In genomic region chr3:10653241-10653640, GRCh38 we compare ENCODE assay signal across 31 cellular contexts.
"Had no signal": no experiment of that assay in that cellular context is flagged by ENCODE, and none has a peak within 500 bp of the region (broad histone marks: within the 10 kb centered on the region; RNA-seq: fewer than 3 reads in every experiment).

No MANE protein-coding gene starts in this region.

- H3K4me1 ChIP-seq: left ventricle myocardium inferior, prostate gland, stomach, testis, thyroid gland, transverse colon, upper lobe of left lung had no signal

- H3K9ac ChIP-seq: neural progenitor cell had no signal

- H3K27me3 ChIP-seq: neural progenitor cell, ovary, testis, thyroid gland, transverse colon, upper lobe of left lung had no signal

- H3K36me3 ChIP-seq: left ventricle myocardium inferior, neural progenitor cell, neutrophil, ovary, prostate gland, stomach, thyroid gland, transverse colon, upper lobe of left lung had no signal

- H3K9me3 Mint-ChIP-seq: neural progenitor cell had no signal

- H3K4me3 Mint-ChIP-seq: immature natural killer cell; mesothelial cell of epicardium; naive B cell; natural killer cell; nephron progenitor cell; neural progenitor cell; stimulated activated naive B cell treated with anti-CD40 and anti-IgM and Interleukin-4, amounts not matched to agents 10 μg/mL and 1 μg/mL and 100 μg/mL, for 72 hours had no signal

- H3K36me3 Mint-ChIP-seq: immature natural killer cell; mesothelial cell of epicardium; natural killer cell; neural progenitor cell; stimulated activated naive B cell treated with anti-CD40 and anti-IgM and Interleukin-4, amounts not matched to agents 10 μg/mL and 1 μg/mL and 100 μg/mL, for 72 hours had no signal

- DNase-seq: hypothalamus; immature natural killer cell; kidney; left colon; left ventricle myocardium inferior; mesendoderm; naive B cell; natural killer cell; nephron progenitor cell; occipital lobe; ovary; retina; right cardiac atrium; stimulated activated CD4-positive, alpha-beta T cell treated with anti-CD3 and anti-CD28 coated beads, Interleukin-12 subunit alpha, Interleukin-12 subunit beta, amount 100 ng/mL, for 4 hours; stimulated activated CD4-positive, alpha-beta T cell treated with anti-CD3 and anti-CD28 coated beads, Interleukin-15, amount 100 ng/mL, for 24 hours; stimulated activated CD4-positive, alpha-beta T cell treated with anti-CD3 and anti-CD28 coated beads, Interleukin-2, amount 100 ng/mL, for 24 hours; stimulated activated CD4-positive, alpha-beta T cell treated with anti-CD3 and anti-CD28 coated beads, Interleukin-4, amount 100 ng/mL, for 1 hour; stimulated activated naive B cell treated with anti-CD40 and anti-IgM and Interleukin-4, amounts not matched to agents 10 μg/mL and 1 μg/mL and 100 μg/mL, for 72 hours; stimulated activated naive CD8-positive, alpha-beta T cell treated with anti-CD3 and anti-CD28 coated beads, Interleukin-15, Interleukin-2, amounts not matched to agents 100 U/mL and 50 U/mL, for 24 hours; stomach; testis; thyroid gland; transverse colon; upper lobe of left lung had no signal

- H3K4me3 ChIP-seq: left ventricle myocardium inferior, lung, neural progenitor cell, ovary, prostate gland, skin epidermis, stomach, testis, thyroid gland, transverse colon, upper lobe of left lung had no signal

- H3K27ac Mint-ChIP-seq: immature natural killer cell; mesothelial cell of epicardium; naive B cell; natural killer cell; nephron progenitor cell; neural progenitor cell; stimulated activated naive B cell treated with anti-CD40 and anti-IgM and Interleukin-4, amounts not matched to agents 10 μg/mL and 1 μg/mL and 100 μg/mL, for 72 hours had no signal

- H3K9me3 ChIP-seq: left ventricle myocardium inferior, neutrophil, ovary, prostate gland, testis, thyroid gland, transverse colon, upper lobe of left lung had no signal

- H3K27ac ChIP-seq: left ventricle myocardium inferior, neural progenitor cell, neutrophil, ovary, prostate gland, skin epidermis, stomach, testis, thyroid gland, transverse colon, upper lobe of left lung had no signal

- ATAC-seq: left colon; natural killer cell; right cardiac atrium; sciatic nerve; stimulated activated naive B cell treated with anti-CD40 and anti-IgM and Interleukin-4, amounts not matched to agents 10 μg/mL and 1 μg/mL and 100 μg/mL, for 72 hours; stimulated activated naive CD8-positive, alpha-beta T cell treated with anti-CD3 and anti-CD28 coated beads, Interleukin-15, Interleukin-2, amounts not matched to agents 100 U/mL and 50 U/mL, for 24 hours had no signal

- H3K4me1 Mint-ChIP-seq: immature natural killer cell; mesothelial cell of epicardium; naive B cell; natural killer cell; nephron progenitor cell; neural progenitor cell; stimulated activated naive B cell treated with anti-CD40 and anti-IgM and Interleukin-4, amounts not matched to agents 10 μg/mL and 1 μg/mL and 100 μg/mL, for 72 hours had no signal
